In the genomic region with DNA sequence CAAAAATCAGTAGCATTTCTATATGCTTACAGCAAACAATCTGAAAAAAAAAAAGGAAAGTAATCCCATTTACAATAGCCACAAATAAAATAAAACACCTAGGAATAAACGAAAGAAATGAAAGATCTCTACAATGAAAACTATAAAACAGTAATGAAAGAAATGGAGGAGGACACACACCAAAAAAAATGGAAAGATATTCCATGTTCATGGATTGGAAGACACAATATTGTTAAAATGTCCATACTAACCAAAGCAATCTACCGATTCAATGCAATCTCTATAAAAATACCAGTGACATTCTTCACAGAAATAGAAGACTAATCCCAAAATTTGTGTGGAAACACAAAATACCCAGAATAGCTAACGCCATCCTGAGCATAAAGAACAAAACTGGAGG, we compare ENCODE assay signal across 11 cellular contexts.
"Had no signal": no experiment of that assay in that cellular context is flagged by ENCODE, and none has a peak within 500 bp of the region (broad histone marks: within the 10 kb centered on the region; RNA-seq: fewer than 3 reads in every experiment).

No MANE protein-coding gene starts in this region.

- H3K9me3 Mint-ChIP-seq: GM23338, H9, HFFc6 had no signal

- ATAC-seq: GM23338, HepG2, K562 had no signal

- H3K4me2 ChIP-seq: GM23338 had no signal

- FAIRE-seq: H1, H54, HepG2, K562 had no signal

- H3K27ac Mint-ChIP-seq: GM23338, H9, HFFc6 had no signal

- H2AFZ ChIP-seq: GM23338 had no signal

- H3K4me3 Mint-ChIP-seq: GM23338, H9, HFFc6 had no signal

- H3K27ac ChIP-seq: HL-60 had no signal

- H3K4me3 ChIP-seq: GM23338, K562 had no signal

- DNase-seq: H9, HCEC 1CT, HFFc6, IMR-90, KG1 had no signal
